ENCODE assay signal across 16 cellular contexts in genomic region chr12:6466184-6466573, GRCh38. TPM values are rescaled to one million over a fixed set of nuclear protein-coding genes. Genes with fewer than 3 reads are reported as not detected.
DNase-seq lines count a peak whose midpoint lies in the region; ATAC-seq lines count a peak whose summit lies in the region.
"Had no signal": no experiment of that assay in that cellular context is flagged by ENCODE, and none has a peak within 500 bp of the region (broad histone marks: within the 10 kb centered on the region; RNA-seq: fewer than 3 reads in every experiment).

No MANE protein-coding gene starts in this region.

- H3K9ac ChIP-seq in stomach smooth muscle (ENCODE audit: low read length in 2 of 2), result no peak overlapping the region
- H3K9ac ChIP-seq: GM23248 had no signal

- H3K9me3 ChIP-seq in T-helper 17 cell (ENCODE audit: control insufficient read depth, low read length, poor library complexity, severe bottlenecking) (no peaks in the 10 kb centered on the region), stomach smooth muscle (ENCODE audit: control insufficient read depth in 2 of 2, low read length in 2 of 2) (no peaks in the 10 kb centered on the region)
- H3K9me3 ChIP-seq: thyroid gland had no signal

- H3K27ac ChIP-seq in stomach smooth muscle (ENCODE audit: low read length), result peak overlapping the region; percentile 24
- H3K27ac ChIP-seq: GM23248, PC-9, thyroid gland had no signal

- ATAC-seq in T-helper 17 cell, result no peak
- no peak for ATAC-seq in effector memory CD8-positive, alpha-beta T cell (replicated peaks)

- no peaks in the 10 kb centered on the region for H3K27me3 ChIP-seq in stomach smooth muscle (ENCODE audit: control insufficient read depth in 1 of 2, insufficient read depth in 2 of 2, low read length in 2 of 2)
- H3K27me3 ChIP-seq: thyroid gland had no signal

- H3K9me3 Mint-ChIP-seq in activated naive CD4-positive, alpha-beta T cell treated with anti-CD3 and anti-CD28 coated beads, Interleukin-2, amount 10 ng/mL, durations not matched to agents 7 days and 5 days, result no peaks in the 10 kb centered on the region
- H3K9me3 Mint-ChIP-seq in effector memory CD8-positive, alpha-beta T cell, result no peaks in the 10 kb centered on the region

- DNase-seq in activated naive CD4-positive, alpha-beta T cell treated with anti-CD3 and anti-CD28 coated beads, Interleukin-2, amount 10 ng/mL, durations not matched to agents 7 days and 5 days, result no peak
- no peak for DNase-seq in activated naive CD4-positive, alpha-beta T cell (lab: John Stamatoyannopoulos, UW)
- DNase-seq in T-helper 17 cell (no peak), putamen (ENCODE audit: low spot score) (no peak), cerebellar cortex (ENCODE audit: low spot score) (no peak), NCI-H510A treated with DMSO at 0.1 percent for 48 hours (lab: John Stamatoyannopoulos, UW) (no peak)
- no peak for DNase-seq in effector memory CD8-positive, alpha-beta T cell
- DNase-seq: activated CD4-positive, alpha-beta T cell treated with anti-CD3 and anti-CD28 coated beads for 1 hour; left colon; T-helper 9 cell had no signal

- peak overlapping the region; percentile 33 for H3K27ac Mint-ChIP-seq in activated naive CD4-positive, alpha-beta T cell treated with anti-CD3 and anti-CD28 coated beads, Interleukin-2, amount 10 ng/mL, durations not matched to agents 7 days and 5 days
- H3K27ac Mint-ChIP-seq in T-helper 17 cell, result peak overlapping the region; percentile 99
- H3K27ac Mint-ChIP-seq in effector memory CD8-positive, alpha-beta T cell, result peak overlapping the region; percentile 78 to 89

- H3K4me1 Mint-ChIP-seq in activated naive CD4-positive, alpha-beta T cell treated with anti-CD3 and anti-CD28 coated beads, Interleukin-2, amount 10 ng/mL, durations not matched to agents 7 days and 5 days, result peaks cover 86% of the 10 kb centered on the region
- H3K4me1 Mint-ChIP-seq in T-helper 17 cell, result peaks cover 76% of the 10 kb centered on the region
- H3K4me1 Mint-ChIP-seq in effector memory CD8-positive, alpha-beta T cell (ENCODE audit: low read depth in 2 of 2), result peaks cover 77 to 80% of the 10 kb centered on the region in 2 donors

- no peak overlapping the region for H3K4me3 ChIP-seq in stomach smooth muscle (ENCODE audit: low read length in 2 of 2)
- H3K4me3 ChIP-seq: GM23248, PC-9, thyroid gland had no signal

- H3K4me1 ChIP-seq in stomach smooth muscle (ENCODE audit: control insufficient read depth, insufficient read depth, low read length), result peaks cover 25% of the 10 kb centered on the region

- CTCF ChIA-PET in activated naive CD4-positive, alpha-beta T cell treated with anti-CD3 and anti-CD28 coated beads, Interleukin-2, amount 10 ng/mL, durations not matched to agents 7 days and 5 days (lab: Charles Lee), result interaction anchor here (0.6 to 6.6 kb wide), 26 partner anchors 10 to 218 kb away, joined by 3 to 231 read pairs (median 8); partner anchors contain the start of genes CD27, MRPL51, TAPBPL and TNFRSF1A

- peaks cover 77% of the 10 kb centered on the region for H3K36me3 Mint-ChIP-seq in activated naive CD4-positive, alpha-beta T cell treated with anti-CD3 and anti-CD28 coated beads, Interleukin-2, amount 10 ng/mL, durations not matched to agents 7 days and 5 days
- peaks cover 5% of the 10 kb centered on the region for H3K36me3 Mint-ChIP-seq in T-helper 17 cell (ENCODE audit: low read depth)
- peaks cover 81% of the 10 kb centered on the region for H3K36me3 Mint-ChIP-seq in effector memory CD8-positive, alpha-beta T cell (ENCODE audit: insufficient read depth)

- peaks cover 46 to 47% of the 10 kb centered on the region in 2 donors for H3K36me3 ChIP-seq in stomach smooth muscle (ENCODE audit: control insufficient read depth in 2 of 2, insufficient read depth in 2 of 2, low read length in 2 of 2)

- H3K27me3 Mint-ChIP-seq in activated naive CD4-positive, alpha-beta T cell treated with anti-CD3 and anti-CD28 coated beads, Interleukin-2, amount 10 ng/mL, durations not matched to agents 7 days and 5 days, result no peaks in the 10 kb centered on the region
- H3K27me3 Mint-ChIP-seq in T-helper 17 cell, result no peaks in the 10 kb centered on the region
- H3K27me3 Mint-ChIP-seq in effector memory CD8-positive, alpha-beta T cell, result no peaks in the 10 kb centered on the region

- H3K4me3 Mint-ChIP-seq in activated naive CD4-positive, alpha-beta T cell treated with anti-CD3 and anti-CD28 coated beads, Interleukin-2, amount 10 ng/mL, durations not matched to agents 7 days and 5 days, result no peak overlapping the region
- peak overlapping the region; percentile 59 for H3K4me3 Mint-ChIP-seq in T-helper 17 cell
- H3K4me3 Mint-ChIP-seq in effector memory CD8-positive, alpha-beta T cell, result peak overlapping the region in 1 of 2 donors; percentile 21

RNA-seq across cellular contexts. Expression of gene VAMP1, which starts 4.3 kb away (rescaled TPM):
- total RNA-seq in T-helper 17 cell, result 10 to 100 TPM; 33.1 to 38.5 TPM

RNA-seq across cellular contexts. Expression of gene TAPBPL, which starts 14.3 kb away (rescaled TPM):
- total RNA-seq in T-helper 17 cell, result 10 to 100 TPM; 19.6 to 23.1 TPM

RNA-seq across cellular contexts. Expression of gene CD27, which starts 21.4 kb away (rescaled TPM):
- 10 to 100 TPM; 66.7 to 76.1 TPM for total RNA-seq in T-helper 17 cell
- total RNA-seq: cerebellum, GM23248, PC-9, pulmonary artery endothelial cell had no signal

RNA-seq across cellular contexts. Expression of gene MRPL51, which starts 26.9 kb away (rescaled TPM):
- total RNA-seq in T-helper 17 cell, result 10 to 100 TPM; 36.6 to 42.2 TPM

RNA-seq across cellular contexts. Expression of gene NCAPD2, which starts 27.7 kb away (rescaled TPM):
- total RNA-seq in T-helper 17 cell, result 10 to 100 TPM; 16.9 to 24.3 TPM

Comparison
In these comparisons a context has a peak if more than half of its experiments do, and no peak if none do; other contexts are left out.
1. H3K27ac Mint-ChIP-seq: peak in every context shown above with its lines; median percentile 99 in T-helper 17 cell; 84 in effector memory CD8-positive, alpha-beta T cell; 33 in activated naive CD4-positive, alpha-beta T cell treated with anti-CD3 and anti-CD28 coated beads, Interleukin-2, amount 10 ng/mL, durations not matched to agents 7 days and 5 days.